ENCODE assay signal across 1 cellular context in the genomic region with DNA sequence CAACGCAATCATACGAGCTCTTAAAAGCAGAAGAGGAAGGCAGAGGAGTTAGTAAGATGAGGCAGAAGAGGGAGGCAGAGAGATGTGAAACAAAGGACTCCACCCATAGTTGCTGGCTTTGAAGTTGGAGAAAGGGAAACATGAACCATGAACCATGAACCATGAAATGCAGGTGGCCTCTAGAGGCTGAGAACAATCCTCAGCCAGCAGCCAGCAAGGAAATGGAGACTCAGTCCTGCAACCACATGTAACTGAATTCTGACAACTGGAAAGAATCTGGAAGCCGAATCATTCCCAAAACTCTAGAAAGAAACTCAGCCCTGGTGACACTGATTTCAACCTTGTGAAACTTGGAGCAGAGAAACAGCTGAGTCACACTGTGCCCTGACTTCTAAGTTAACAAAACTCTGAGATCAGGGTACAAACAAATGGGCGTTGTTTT.
TF ChIP-seq lines count a peak whose summit lies in the region.

No MANE protein-coding gene starts in this region.

TF ChIP-seq in IMR-90, 13 proteins besides CTCF, POLR2A, EP300 and RAD21:
- TF ChIP-seq BHLHE40 (IDR thresholded peaks at IDR 0.05; ENCODE audit: low read depth, low read length) (no peak), FOS (IDR thresholded peaks at IDR 0.05; ENCODE audit: low read depth, low read length) (no peak), RCOR1 (IDR thresholded peaks at IDR 0.05; ENCODE audit: insufficient replicate concordance, low read length) (no peak), MAFK (IDR thresholded peaks at IDR 0.05; ENCODE audit: low read depth, low read length) (peak; percentile 43), RFX5 (IDR thresholded peaks at IDR 0.05; ENCODE audit: low read depth, low read length) (no peak), CEBPB (IDR thresholded peaks at IDR 0.05; ENCODE audit: low read depth, low read length) (peak; percentile 48; the same call in 1 of the 2 replicates), CHD1 (IDR thresholded peaks at IDR 0.05; ENCODE audit: low read depth, low read length) (no peak), NFE2L2 (IDR thresholded peaks at IDR 0.05; ENCODE audit: low read depth, low read length) (peak; percentile 90), MXI1 (IDR thresholded peaks at IDR 0.05; ENCODE audit: borderline replicate concordance, low read depth, low read length) (0 out of 2 replicates have a peak, but pooled peaks have one; percentile 17), MAZ (IDR thresholded peaks at IDR 0.05; ENCODE audit: borderline replicate concordance, low read depth, low read length) (no peak), SMC3 (IDR thresholded peaks at IDR 0.05; ENCODE audit: low read depth, low read length) (no peak)
